ENCODE assay signal across 2 cellular contexts in the genomic region with DNA sequence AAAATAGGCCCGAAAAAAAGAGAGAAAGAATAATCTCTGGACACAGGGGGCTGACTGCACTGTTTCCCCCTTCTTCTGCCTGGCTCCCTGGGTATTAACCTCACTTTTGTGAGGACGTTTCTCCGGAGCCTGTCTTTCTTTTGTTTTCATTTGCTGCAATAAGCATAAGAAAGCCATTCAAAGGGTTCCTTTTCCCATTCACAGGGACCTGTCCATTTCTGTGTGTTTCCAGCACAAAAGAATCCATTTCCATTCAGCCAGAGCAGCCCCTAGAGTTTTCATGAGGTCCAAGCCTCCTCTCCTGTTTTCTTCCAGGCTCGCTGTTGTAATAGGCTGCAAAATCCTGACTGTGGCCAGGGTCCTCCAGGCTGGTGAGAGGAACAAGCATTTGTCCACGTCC.
TF ChIP-seq lines count a peak whose summit lies in the region.

No MANE protein-coding gene starts in this region.

TF ChIP-seq in GM23338, 12 proteins besides CTCF, POLR2A, EP300 and RAD21 (continued from another document):
- TF ChIP-seq POLR2AphosphoS5 (IDR thresholded peaks at IDR 0.05; ENCODE audit: low read depth) = no peak
- TF ChIP-seq, protein P1, sequence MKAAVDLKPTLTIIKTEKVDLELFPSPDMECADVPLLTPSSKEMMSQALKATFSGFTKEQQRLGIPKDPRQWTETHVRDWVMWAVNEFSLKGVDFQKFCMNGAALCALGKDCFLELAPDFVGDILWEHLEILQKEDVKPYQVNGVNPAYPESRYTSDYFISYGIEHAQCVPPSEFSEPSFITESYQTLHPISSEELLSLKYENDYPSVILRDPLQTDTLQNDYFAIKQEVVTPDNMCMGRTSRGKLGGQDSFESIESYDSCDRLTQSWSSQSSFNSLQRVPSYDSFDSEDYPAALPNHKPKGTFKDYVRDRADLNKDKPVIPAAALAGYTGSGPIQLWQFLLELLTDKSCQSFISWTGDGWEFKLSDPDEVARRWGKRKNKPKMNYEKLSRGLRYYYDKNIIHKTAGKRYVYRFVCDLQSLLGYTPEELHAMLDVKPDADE (IDR thresholded peaks at IDR 0.05) = no peak
- TF ChIP-seq JUNB (IDR thresholded peaks at IDR 0.05; ENCODE audit: unreplicated experiment) = no peak
- no peak for TF ChIP-seq NANOG (IDR thresholded peaks at IDR 0.05; ENCODE audit: borderline replicate concordance)
- TF ChIP-seq EZH2phosphoT487 (IDR thresholded peaks at IDR 0.05; ENCODE audit: unreplicated experiment) = no peak
- TF ChIP-seq, protein P2, sequence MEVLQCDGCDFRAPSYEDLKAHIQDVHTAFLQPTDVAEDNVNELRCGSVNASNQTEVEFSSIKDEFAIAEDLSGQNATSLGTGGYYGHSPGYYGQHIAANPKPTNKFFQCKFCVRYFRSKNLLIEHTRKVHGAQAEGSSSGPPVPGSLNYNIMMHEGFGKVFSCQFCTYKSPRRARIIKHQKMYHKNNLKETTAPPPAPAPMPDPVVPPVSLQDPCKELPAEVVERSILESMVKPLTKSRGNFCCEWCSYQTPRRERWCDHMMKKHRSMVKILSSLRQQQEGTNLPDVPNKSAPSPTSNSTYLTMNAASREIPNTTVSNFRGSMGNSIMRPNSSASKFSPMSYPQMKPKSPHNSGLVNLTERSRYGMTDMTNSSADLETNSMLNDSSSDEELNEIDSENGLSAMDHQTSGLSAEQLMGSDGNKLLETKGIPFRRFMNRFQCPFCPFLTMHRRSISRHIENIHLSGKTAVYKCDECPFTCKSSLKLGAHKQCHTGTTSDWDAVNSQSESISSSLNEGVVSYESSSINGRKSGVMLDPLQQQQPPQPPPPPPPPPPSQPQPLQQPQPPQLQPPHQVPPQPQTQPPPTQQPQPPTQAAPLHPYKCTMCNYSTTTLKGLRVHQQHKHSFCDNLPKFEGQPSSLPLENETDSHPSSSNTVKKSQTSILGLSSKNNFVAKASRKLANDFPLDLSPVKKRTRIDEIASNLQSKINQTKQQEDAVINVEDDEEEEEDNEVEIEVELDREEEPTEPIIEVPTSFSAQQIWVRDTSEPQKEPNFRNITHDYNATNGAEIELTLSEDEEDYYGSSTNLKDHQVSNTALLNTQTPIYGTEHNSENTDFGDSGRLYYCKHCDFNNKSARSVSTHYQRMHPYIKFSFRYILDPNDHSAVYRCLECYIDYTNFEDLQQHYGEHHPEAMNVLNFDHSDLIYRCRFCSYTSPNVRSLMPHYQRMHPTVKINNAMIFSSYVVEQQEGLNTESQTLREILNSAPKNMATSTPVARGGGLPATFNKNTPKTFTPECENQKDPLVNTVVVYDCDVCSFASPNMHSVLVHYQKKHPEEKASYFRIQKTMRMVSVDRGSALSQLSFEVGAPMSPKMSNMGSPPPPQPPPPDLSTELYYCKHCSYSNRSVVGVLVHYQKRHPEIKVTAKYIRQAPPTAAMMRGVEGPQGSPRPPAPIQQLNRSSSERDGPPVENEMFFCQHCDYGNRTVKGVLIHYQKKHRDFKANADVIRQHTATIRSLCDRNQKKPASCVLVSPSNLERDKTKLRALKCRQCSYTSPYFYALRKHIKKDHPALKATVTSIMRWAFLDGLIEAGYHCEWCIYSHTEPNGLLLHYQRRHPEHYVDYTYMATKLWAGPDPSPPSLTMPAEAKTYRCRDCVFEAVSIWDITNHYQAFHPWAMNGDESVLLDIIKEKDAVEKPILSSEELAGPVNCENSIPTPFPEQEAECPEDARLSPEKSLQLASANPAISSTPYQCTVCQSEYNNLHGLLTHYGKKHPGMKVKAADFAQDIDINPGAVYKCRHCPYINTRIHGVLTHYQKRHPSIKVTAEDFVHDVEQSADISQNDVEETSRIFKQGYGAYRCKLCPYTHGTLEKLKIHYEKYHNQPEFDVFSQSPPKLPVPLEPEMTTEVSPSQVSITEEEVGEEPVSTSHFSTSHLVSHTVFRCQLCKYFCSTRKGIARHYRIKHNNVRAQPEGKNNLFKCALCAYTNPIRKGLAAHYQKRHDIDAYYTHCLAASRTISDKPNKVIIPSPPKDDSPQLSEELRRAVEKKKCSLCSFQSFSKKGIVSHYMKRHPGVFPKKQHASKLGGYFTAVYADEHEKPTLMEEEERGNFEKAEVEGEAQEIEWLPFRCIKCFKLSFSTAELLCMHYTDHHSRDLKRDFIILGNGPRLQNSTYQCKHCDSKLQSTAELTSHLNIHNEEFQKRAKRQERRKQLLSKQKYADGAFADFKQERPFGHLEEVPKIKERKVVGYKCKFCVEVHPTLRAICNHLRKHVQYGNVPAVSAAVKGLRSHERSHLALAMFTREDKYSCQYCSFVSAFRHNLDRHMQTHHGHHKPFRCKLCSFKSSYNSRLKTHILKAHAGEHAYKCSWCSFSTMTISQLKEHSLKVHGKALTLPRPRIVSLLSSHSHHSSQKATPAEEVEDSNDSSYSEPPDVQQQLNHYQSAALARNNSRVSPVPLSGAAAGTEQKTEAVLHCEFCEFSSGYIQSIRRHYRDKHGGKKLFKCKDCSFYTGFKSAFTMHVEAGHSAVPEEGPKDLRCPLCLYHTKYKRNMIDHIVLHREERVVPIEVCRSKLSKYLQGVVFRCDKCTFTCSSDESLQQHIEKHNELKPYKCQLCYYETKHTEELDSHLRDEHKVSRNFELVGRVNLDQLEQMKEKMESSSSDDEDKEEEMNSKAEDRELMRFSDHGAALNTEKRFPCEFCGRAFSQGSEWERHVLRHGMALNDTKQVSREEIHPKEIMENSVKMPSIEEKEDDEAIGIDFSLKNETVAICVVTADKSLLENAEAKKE (CRISPR knock-in tag; IDR thresholded peaks at IDR 0.05) = no peak
- TF ChIP-seq ZNF114 (CRISPR knock-in tag; IDR thresholded peaks at IDR 0.05) = no peak
- TF ChIP-seq, protein P3, sequence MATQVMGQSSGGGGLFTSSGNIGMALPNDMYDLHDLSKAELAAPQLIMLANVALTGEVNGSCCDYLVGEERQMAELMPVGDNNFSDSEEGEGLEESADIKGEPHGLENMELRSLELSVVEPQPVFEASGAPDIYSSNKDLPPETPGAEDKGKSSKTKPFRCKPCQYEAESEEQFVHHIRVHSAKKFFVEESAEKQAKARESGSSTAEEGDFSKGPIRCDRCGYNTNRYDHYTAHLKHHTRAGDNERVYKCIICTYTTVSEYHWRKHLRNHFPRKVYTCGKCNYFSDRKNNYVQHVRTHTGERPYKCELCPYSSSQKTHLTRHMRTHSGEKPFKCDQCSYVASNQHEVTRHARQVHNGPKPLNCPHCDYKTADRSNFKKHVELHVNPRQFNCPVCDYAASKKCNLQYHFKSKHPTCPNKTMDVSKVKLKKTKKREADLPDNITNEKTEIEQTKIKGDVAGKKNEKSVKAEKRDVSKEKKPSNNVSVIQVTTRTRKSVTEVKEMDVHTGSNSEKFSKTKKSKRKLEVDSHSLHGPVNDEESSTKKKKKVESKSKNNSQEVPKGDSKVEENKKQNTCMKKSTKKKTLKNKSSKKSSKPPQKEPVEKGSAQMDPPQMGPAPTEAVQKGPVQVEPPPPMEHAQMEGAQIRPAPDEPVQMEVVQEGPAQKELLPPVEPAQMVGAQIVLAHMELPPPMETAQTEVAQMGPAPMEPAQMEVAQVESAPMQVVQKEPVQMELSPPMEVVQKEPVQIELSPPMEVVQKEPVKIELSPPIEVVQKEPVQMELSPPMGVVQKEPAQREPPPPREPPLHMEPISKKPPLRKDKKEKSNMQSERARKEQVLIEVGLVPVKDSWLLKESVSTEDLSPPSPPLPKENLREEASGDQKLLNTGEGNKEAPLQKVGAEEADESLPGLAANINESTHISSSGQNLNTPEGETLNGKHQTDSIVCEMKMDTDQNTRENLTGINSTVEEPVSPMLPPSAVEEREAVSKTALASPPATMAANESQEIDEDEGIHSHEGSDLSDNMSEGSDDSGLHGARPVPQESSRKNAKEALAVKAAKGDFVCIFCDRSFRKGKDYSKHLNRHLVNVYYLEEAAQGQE (IDR thresholded peaks at IDR 0.05; ENCODE audit: unreplicated experiment) = no peak
- no peak for TF ChIP-seq CREB1 (CRISPR knock-in tag; IDR thresholded peaks at IDR 0.05; ENCODE audit: low read depth)
- no peak for TF ChIP-seq ZNF331 (CRISPR knock-in tag; IDR thresholded peaks at IDR 0.05; ENCODE audit: low read depth)

TF ChIP-seq in WTC11, 78 proteins besides CTCF, POLR2A, EP300 and RAD21:
- TF ChIP-seq, protein P4, sequence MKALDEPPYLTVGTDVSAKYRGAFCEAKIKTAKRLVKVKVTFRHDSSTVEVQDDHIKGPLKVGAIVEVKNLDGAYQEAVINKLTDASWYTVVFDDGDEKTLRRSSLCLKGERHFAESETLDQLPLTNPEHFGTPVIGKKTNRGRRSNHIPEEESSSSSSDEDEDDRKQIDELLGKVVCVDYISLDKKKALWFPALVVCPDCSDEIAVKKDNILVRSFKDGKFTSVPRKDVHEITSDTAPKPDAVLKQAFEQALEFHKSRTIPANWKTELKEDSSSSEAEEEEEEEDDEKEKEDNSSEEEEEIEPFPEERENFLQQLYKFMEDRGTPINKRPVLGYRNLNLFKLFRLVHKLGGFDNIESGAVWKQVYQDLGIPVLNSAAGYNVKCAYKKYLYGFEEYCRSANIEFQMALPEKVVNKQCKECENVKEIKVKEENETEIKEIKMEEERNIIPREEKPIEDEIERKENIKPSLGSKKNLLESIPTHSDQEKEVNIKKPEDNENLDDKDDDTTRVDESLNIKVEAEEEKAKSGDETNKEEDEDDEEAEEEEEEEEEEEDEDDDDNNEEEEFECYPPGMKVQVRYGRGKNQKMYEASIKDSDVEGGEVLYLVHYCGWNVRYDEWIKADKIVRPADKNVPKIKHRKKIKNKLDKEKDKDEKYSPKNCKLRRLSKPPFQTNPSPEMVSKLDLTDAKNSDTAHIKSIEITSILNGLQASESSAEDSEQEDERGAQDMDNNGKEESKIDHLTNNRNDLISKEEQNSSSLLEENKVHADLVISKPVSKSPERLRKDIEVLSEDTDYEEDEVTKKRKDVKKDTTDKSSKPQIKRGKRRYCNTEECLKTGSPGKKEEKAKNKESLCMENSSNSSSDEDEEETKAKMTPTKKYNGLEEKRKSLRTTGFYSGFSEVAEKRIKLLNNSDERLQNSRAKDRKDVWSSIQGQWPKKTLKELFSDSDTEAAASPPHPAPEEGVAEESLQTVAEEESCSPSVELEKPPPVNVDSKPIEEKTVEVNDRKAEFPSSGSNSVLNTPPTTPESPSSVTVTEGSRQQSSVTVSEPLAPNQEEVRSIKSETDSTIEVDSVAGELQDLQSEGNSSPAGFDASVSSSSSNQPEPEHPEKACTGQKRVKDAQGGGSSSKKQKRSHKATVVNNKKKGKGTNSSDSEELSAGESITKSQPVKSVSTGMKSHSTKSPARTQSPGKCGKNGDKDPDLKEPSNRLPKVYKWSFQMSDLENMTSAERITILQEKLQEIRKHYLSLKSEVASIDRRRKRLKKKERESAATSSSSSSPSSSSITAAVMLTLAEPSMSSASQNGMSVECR (CRISPR knock-in tag; IDR thresholded peaks at IDR 0.05; ENCODE audit: borderline replicate concordance) = no peak
- no peak for TF ChIP-seq TEAD1 (CRISPR knock-in tag; IDR thresholded peaks at IDR 0.05)
- TF ChIP-seq, protein P5, sequence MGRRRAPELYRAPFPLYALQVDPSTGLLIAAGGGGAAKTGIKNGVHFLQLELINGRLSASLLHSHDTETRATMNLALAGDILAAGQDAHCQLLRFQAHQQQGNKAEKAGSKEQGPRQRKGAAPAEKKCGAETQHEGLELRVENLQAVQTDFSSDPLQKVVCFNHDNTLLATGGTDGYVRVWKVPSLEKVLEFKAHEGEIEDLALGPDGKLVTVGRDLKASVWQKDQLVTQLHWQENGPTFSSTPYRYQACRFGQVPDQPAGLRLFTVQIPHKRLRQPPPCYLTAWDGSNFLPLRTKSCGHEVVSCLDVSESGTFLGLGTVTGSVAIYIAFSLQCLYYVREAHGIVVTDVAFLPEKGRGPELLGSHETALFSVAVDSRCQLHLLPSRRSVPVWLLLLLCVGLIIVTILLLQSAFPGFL (CRISPR knock-in tag; IDR thresholded peaks at IDR 0.05; ENCODE audit: borderline replicate concordance) = no peak
- TF ChIP-seq, protein P6, sequence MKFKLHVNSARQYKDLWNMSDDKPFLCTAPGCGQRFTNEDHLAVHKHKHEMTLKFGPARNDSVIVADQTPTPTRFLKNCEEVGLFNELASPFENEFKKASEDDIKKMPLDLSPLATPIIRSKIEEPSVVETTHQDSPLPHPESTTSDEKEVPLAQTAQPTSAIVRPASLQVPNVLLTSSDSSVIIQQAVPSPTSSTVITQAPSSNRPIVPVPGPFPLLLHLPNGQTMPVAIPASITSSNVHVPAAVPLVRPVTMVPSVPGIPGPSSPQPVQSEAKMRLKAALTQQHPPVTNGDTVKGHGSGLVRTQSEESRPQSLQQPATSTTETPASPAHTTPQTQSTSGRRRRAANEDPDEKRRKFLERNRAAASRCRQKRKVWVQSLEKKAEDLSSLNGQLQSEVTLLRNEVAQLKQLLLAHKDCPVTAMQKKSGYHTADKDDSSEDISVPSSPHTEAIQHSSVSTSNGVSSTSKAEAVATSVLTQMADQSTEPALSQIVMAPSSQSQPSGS (CRISPR knock-in tag; IDR thresholded peaks at IDR 0.05; ENCODE audit: borderline replicate concordance, low read depth) = no peak
- TF ChIP-seq, protein P7, sequence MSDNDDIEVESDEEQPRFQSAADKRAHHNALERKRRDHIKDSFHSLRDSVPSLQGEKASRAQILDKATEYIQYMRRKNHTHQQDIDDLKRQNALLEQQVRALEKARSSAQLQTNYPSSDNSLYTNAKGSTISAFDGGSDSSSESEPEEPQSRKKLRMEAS (CRISPR knock-in tag; IDR thresholded peaks at IDR 0.05) = no peak
- TF ChIP-seq, protein P8, sequence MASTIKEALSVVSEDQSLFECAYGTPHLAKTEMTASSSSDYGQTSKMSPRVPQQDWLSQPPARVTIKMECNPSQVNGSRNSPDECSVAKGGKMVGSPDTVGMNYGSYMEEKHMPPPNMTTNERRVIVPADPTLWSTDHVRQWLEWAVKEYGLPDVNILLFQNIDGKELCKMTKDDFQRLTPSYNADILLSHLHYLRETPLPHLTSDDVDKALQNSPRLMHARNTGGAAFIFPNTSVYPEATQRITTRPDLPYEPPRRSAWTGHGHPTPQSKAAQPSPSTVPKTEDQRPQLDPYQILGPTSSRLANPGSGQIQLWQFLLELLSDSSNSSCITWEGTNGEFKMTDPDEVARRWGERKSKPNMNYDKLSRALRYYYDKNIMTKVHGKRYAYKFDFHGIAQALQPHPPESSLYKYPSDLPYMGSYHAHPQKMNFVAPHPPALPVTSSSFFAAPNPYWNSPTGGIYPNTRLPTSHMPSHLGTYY (CRISPR knock-in tag; IDR thresholded peaks at IDR 0.05) = no peak
- TF ChIP-seq, protein P9, sequence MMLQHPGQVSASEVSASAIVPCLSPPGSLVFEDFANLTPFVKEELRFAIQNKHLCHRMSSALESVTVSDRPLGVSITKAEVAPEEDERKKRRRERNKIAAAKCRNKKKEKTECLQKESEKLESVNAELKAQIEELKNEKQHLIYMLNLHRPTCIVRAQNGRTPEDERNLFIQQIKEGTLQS (CRISPR knock-in tag; conservative IDR thresholded peaks at IDR 0.05) = no peak
- TF ChIP-seq ZNF232 (CRISPR knock-in tag; IDR thresholded peaks at IDR 0.05) = no peak
- TF ChIP-seq ETV6 (CRISPR knock-in tag; IDR thresholded peaks at IDR 0.05) = no peak
